ENCODE assay signal across 12 cellular contexts in the genomic region with DNA sequence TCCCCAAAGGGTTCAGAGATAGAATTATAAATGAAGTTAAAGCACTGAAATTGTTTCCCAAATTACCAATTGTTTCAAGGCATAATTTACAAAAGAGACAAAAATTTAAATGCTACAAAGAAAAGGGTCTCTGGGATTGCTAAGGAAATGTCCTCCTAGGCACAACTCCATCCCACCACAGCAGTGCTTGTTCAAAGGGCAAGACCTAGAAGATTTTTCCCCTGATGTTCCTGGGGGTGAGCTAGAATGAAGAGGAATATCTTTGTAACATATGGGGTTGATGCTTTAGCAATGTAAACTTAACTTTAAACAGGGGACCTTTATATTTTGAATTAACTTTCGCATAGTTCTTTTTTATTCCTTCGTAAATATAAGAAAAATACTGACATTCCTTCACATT. TPM values are rescaled to one million over a fixed set of nuclear protein-coding genes. Genes with fewer than 3 reads are reported as not detected.
A peak's percentile ranks its signal among the peaks of the same experiment; 100 is the strongest.
DNase-seq lines count a peak whose midpoint lies in the region; ATAC-seq and TF ChIP-seq lines count a peak whose summit lies in the region.
"Had no signal": no experiment of that assay in that cellular context is flagged by ENCODE, and none has a peak within 500 bp of the region (broad histone marks: within the 10 kb centered on the region; RNA-seq: fewer than 3 reads in every experiment).

No MANE protein-coding gene starts in this region.

- no peak for DNase-seq in DND-41
- no peak for DNase-seq in Jurkat, Clone E6-1 (ENCODE audit: low read depth, low spot score)
- no peak for DNase-seq in activated naive CD8-positive, alpha-beta T cell treated with anti-CD3 and anti-CD28 coated beads, Interleukin-2, amount 50 U/mL, for 24 hours
- DNase-seq: DMS53, H7, NCI-H1417, occipital lobe had no signal

- peaks cover 80% of the 10 kb centered on the region for H3K79me2 ChIP-seq in DND-41 (ENCODE audit: insufficient read depth, low read length)

- no peak for TF ChIP-seq CTCF in DND-41 (IDR thresholded peaks at IDR 0.05; ENCODE audit: borderline replicate concordance, extremely low read depth, low read length, poor library complexity, severe bottlenecking)
- TF ChIP-seq CTCF in neutrophil (IDR thresholded peaks at IDR 0.05) = no peak

- peak overlapping the region; percentile 86 for H3K9ac ChIP-seq in DND-41 (ENCODE audit: low read depth, low read length)

- peak overlapping the region; percentile 92 for H3K4me3 Mint-ChIP-seq in activated naive CD8-positive, alpha-beta T cell treated with anti-CD3 and anti-CD28 coated beads, Interleukin-2, amount 50 U/mL, for 24 hours

- peaks cover 3% of the 10 kb centered on the region for H3K27me3 Mint-ChIP-seq in activated naive CD8-positive, alpha-beta T cell treated with anti-CD3 and anti-CD28 coated beads, Interleukin-2, amount 50 U/mL, for 24 hours

- H3K4me2 ChIP-seq in DND-41 (ENCODE audit: insufficient read depth, low read length) = peak overlapping the region; percentile 74

- peaks cover 50% of the 10 kb centered on the region for H3K36me3 Mint-ChIP-seq in activated naive CD8-positive, alpha-beta T cell treated with anti-CD3 and anti-CD28 coated beads, Interleukin-2, amount 50 U/mL, for 24 hours (ENCODE audit: low read depth)

- ATAC-seq in DND-41 (ENCODE audit: insufficient read depth, low read depth) (no peak), HG02610 (IDR thresholded peaks at IDR 0.05; ENCODE audit: unreplicated experiment) (no peak), GM19467 (IDR thresholded peaks at IDR 0.05; ENCODE audit: unreplicated experiment) (no peak), HG02970 (IDR thresholded peaks at IDR 0.05; ENCODE audit: low FRiP score, unreplicated experiment) (no peak), GM18868 (IDR thresholded peaks at IDR 0.05; ENCODE audit: unreplicated experiment) (no peak)
- no peak for ATAC-seq in activated naive CD8-positive, alpha-beta T cell treated with anti-CD3 and anti-CD28 coated beads, Interleukin-2, amount 50 U/mL, for 24 hours

- no peaks in the 10 kb centered on the region for H3K9me3 Mint-ChIP-seq in activated naive CD8-positive, alpha-beta T cell treated with anti-CD3 and anti-CD28 coated beads, Interleukin-2, amount 50 U/mL, for 24 hours

- H4K20me1 ChIP-seq in DND-41 (ENCODE audit: insufficient read depth, low read length) = peaks cover 25% of the 10 kb centered on the region

- H3K4me1 Mint-ChIP-seq in activated naive CD8-positive, alpha-beta T cell treated with anti-CD3 and anti-CD28 coated beads, Interleukin-2, amount 50 U/mL, for 24 hours = peaks cover 77% of the 10 kb centered on the region

- peaks cover 83% of the 10 kb centered on the region for H3K4me1 ChIP-seq in DND-41 (ENCODE audit: insufficient read depth, low read length)
- peaks cover 54 to 72% of the 10 kb centered on the region in 2 experiments for H3K4me1 ChIP-seq in neutrophil (ENCODE audit: control insufficient read depth in 1 of 2, insufficient read depth in 1 of 2, low read depth in 1 of 2, low read length in 1 of 2)

- H3K27ac ChIP-seq in DND-41 (ENCODE audit: low read length) (peak overlapping the region; percentile 100), neutrophil (peak overlapping the region; percentile 97)

- H2AFZ ChIP-seq in DND-41 (ENCODE audit: low read depth, low read length) = no peak overlapping the region

- H3K27me3 ChIP-seq in DND-41 (ENCODE audit: insufficient read depth, low read length, poor library complexity) = no peaks in the 10 kb centered on the region
- no peaks in the 10 kb centered on the region for H3K27me3 ChIP-seq in neutrophil

- peak overlapping the region; percentile 99 for H3K27ac Mint-ChIP-seq in activated naive CD8-positive, alpha-beta T cell treated with anti-CD3 and anti-CD28 coated beads, Interleukin-2, amount 50 U/mL, for 24 hours

- H3K36me3 ChIP-seq in DND-41 (ENCODE audit: insufficient read depth, low read length) (peaks cover 18% of the 10 kb centered on the region), neutrophil (peaks cover 15% of the 10 kb centered on the region)

- H3K9me3 ChIP-seq in DND-41 (ENCODE audit: insufficient read depth, low read length, severe bottlenecking) (no peaks in the 10 kb centered on the region), neutrophil (no peaks in the 10 kb centered on the region)

- H3K4me3 ChIP-seq in DND-41 (ENCODE audit: low read depth in 1 of 2, low read length in 2 of 2) = peak overlapping the region; percentile 92 to 94
- H3K4me3 ChIP-seq in Jurkat, Clone E6-1 (ENCODE audit: low read length) = peak overlapping the region; percentile 82
- peak overlapping the region; percentile 85 to 92 for H3K4me3 ChIP-seq in neutrophil (ENCODE audit: low read depth in 1 of 2, low read length in 1 of 2)

RNA-seq across cellular contexts. Expression of a gene that starts 1.6 kb away (rescaled TPM):
- 646 TPM for polyA plus RNA-seq in Jurkat, Clone E6-1 (2012; ENCODE audit: insufficient read depth, insufficient read length)

RNA-seq across cellular contexts. Expression of a gene that starts 31.3 kb away (rescaled TPM):
- polyA plus RNA-seq in Jurkat, Clone E6-1 (2012; ENCODE audit: insufficient read depth, insufficient read length) = 0.55 TPM
